18 cellular contexts compared by ENCODE assay signal in genomic region chr6:29414588-29414987, GRCh38. TPM values are rescaled to one million over a fixed set of nuclear protein-coding genes. Genes with fewer than 3 reads are reported as not detected.
DNase-seq lines count a peak whose midpoint lies in the region; ATAC-seq and TF ChIP-seq lines count a peak whose summit lies in the region.
"Had no signal": no experiment of that assay in that cellular context is flagged by ENCODE, and none has a peak within 500 bp of the region (broad histone marks: within the 10 kb centered on the region; RNA-seq: fewer than 3 reads in every experiment).

TSS of gene OR12D1 (plus strand) at chr6:29414928.

- POLR2A ChIA-PET in HEK293 (lab: Yijun Ruan, JAX) (no interaction called here), PC-9 (lab: Charles Lee; ENCODE audit: unreplicated experiment) (no interaction called here)

- no peak for ATAC-seq in heart right ventricle
- ATAC-seq in Right ventricle myocardium superior (ENCODE audit: poor library complexity): no peak
- ATAC-seq: left cardiac atrium had no signal

- H2AFZ ChIP-seq in PC-9: no peak within 1 kb of the TSS

- BruUV-seq in PC-9 (replicated peaks; lab: Mats Ljungman, UMichigan): no TSS peak

- H4K20me1 ChIP-seq in PC-9 (ENCODE audit: insufficient read depth): no peaks in the 10 kb centered on the region

- H3K9me3 ChIP-seq in HEK293 (ENCODE audit: control insufficient read depth, insufficient read depth, low read depth, low read length) (no peaks in the 10 kb centered on the region; the same call in 1 of the 2 replicates), PC-9 (ENCODE audit: insufficient read depth, low read depth) (no peaks in the 10 kb centered on the region), heart right ventricle (peaks cover 0 to 16% (median 0%) of the 10 kb centered on the region in 11 donors), ovary (no peaks in the 10 kb centered on the region)

- H3K4me3 ChIP-seq in HEK293 (ENCODE audit: low read depth, low read length): no peak within 1 kb of the TSS
- no peak within 1 kb of the TSS for H3K4me3 ChIP-seq in astrocyte of the spinal cord (ENCODE audit: low read depth, low read length)
- H3K4me3 ChIP-seq in PC-9: no peak within 1 kb of the TSS
- no peak within 1 kb of the TSS for H3K4me3 ChIP-seq in heart right ventricle
- H3K4me3 ChIP-seq in ovary: no peak within 1 kb of the TSS
- H3K4me3 ChIP-seq: SK-N-MC had no signal

- no peaks in the 10 kb centered on the region for H3K4me1 ChIP-seq in HEK293 (ENCODE audit: control insufficient read depth, insufficient read depth, low read length)
- no peaks in the 10 kb centered on the region for H3K4me1 ChIP-seq in PC-9 (replicated peaks; ENCODE audit: insufficient read depth)
- no peaks in the 10 kb centered on the region for H3K4me1 ChIP-seq in heart right ventricle
- no peaks in the 10 kb centered on the region for H3K4me1 ChIP-seq in ovary (ENCODE audit: insufficient read depth)

- no peaks in the 10 kb centered on the region for H3K27me3 ChIP-seq in PC-9 (ENCODE audit: insufficient read depth, low read depth)
- no peaks in the 10 kb centered on the region for H3K27me3 ChIP-seq in heart right ventricle
- H3K27me3 ChIP-seq in ovary: no peaks in the 10 kb centered on the region

- H3K27ac ChIP-seq in HEK293 (ENCODE audit: extremely low read depth, low read depth, low read length): no peak within 1 kb of the TSS
- no peak within 1 kb of the TSS for H3K27ac ChIP-seq in PC-9
- no peak within 1 kb of the TSS for H3K27ac ChIP-seq in heart right ventricle
- H3K27ac ChIP-seq in ovary: no peak within 1 kb of the TSS
- H3K27ac ChIP-seq: KMS-11, SK-N-MC had no signal

- no peak for TF ChIP-seq EP300 in ovary (IDR thresholded peaks at IDR 0.05)

- peak; percentile 24 for DNase-seq in A172 (ENCODE audit: low spot score)
- DNase-seq in astrocyte of the spinal cord (ENCODE audit: low read depth, low spot score): no peak
- DNase-seq in kidney glomerular epithelial cell (lab: John Stamatoyannopoulos, UW): peak; percentile 51
- DNase-seq in PC-9: no peak
- no peak for DNase-seq in heart right ventricle
- no peak for DNase-seq in Right ventricle myocardium superior
- DNase-seq in ovary: no peak
- DNase-seq: amygdala; left cardiac atrium; NCI-H2227 treated with DMSO at 0.1 percent for 48 hours; stimulated activated CD4-positive, alpha-beta T cell treated with anti-CD3 and anti-CD28 coated beads, Interleukin-15, amount 100 ng/mL, for 24 hours had no signal

- CTCF ChIA-PET in HEK293 (lab: Yijun Ruan, JAX) (interaction anchor here (0.6 to 4.0 kb wide), 20 partner anchors 9 to 342 kb away, joined by 3 to 36 read pairs (median 4); partner anchors contain the start of genes OR12D3 and OR2H2), PC-9 (lab: Charles Lee) (no interaction called here)

- no peak; the same call in 1 of the 2 replicates for TF ChIP-seq CTCF in HEK293 (tag by site-specific recombination; IDR thresholded peaks at IDR 0.05)
- TF ChIP-seq CTCF in astrocyte of the spinal cord (IDR thresholded peaks at IDR 0.05; ENCODE audit: low read depth, low read length): peak; percentile 4
- no peak for TF ChIP-seq CTCF in PC-9 (conservative IDR thresholded peaks at IDR 0.05)
- no peak for TF ChIP-seq CTCF in heart right ventricle (IDR thresholded peaks at IDR 0.05)
- no peak for TF ChIP-seq CTCF in ovary (IDR thresholded peaks at IDR 0.05)

- no peak for TF ChIP-seq POLR2A in ovary (IDR thresholded peaks at IDR 0.05)

- H3K79me2 ChIP-seq in PC-9 (ENCODE audit: low read depth): no peaks in the 10 kb centered on the region

- no peak within 1 kb of the TSS for H3K4me2 ChIP-seq in PC-9
- H3K4me2 ChIP-seq: KMS-11 had no signal

- H3F3A ChIP-seq in PC-9 (ENCODE audit: insufficient read depth, low read depth): no peaks in the 10 kb centered on the region

- no peaks in the 10 kb centered on the region for H3K36me3 ChIP-seq in HEK293 (ENCODE audit: control insufficient read depth in 2 of 2, insufficient read depth in 1 of 2, low read length in 2 of 2)
- H3K36me3 ChIP-seq in PC-9 (ENCODE audit: low read depth): no peaks in the 10 kb centered on the region
- no peaks in the 10 kb centered on the region for H3K36me3 ChIP-seq in heart right ventricle
- no peaks in the 10 kb centered on the region for H3K36me3 ChIP-seq in ovary

- intact Hi-C loops in PC-9 (cut with micrococcal nuclease; ENCODE audit: unreplicated experiment) (no loop called here), heart right ventricle (cut with DNase I) (no loop called here), Right ventricle myocardium superior (cut with DNase I) (no loop called here), ovary (cut with DNase I) (no loop called here)

- in situ Hi-C loops in astrocyte of the spinal cord (cut with HindIII; ENCODE audit: low sequenced_read_pairs): no loop called here

- no peaks in the 10 kb centered on the region; the same call in 1 of the 2 replicates for H3K9me2 ChIP-seq in PC-9 (ENCODE audit: insufficient read depth)

TF ChIP-seq in HEK293, 187 proteins besides CTCF, POLR2A, EP300 and RAD21:
- TF ChIP-seq SCRT2 (tag by site-specific recombination; IDR thresholded peaks at IDR 0.05) (peak; percentile 52; the same call in 1 of the 2 replicates), SCRT1 (tag by site-specific recombination; IDR thresholded peaks at IDR 0.05; ENCODE audit: borderline replicate concordance) (peak; percentile 88), ZNF654 (tag by site-specific recombination; IDR thresholded peaks at IDR 0.05; ENCODE audit: low read depth) (peak; percentile 16; the same call in 1 of the 2 replicates), ZNF621 (tag by site-specific recombination; IDR thresholded peaks at IDR 0.05) (no peak), ZNF366 (tag by site-specific recombination; conservative IDR thresholded peaks at IDR 0.05) (no peak), ZNF837 (tag by site-specific recombination; IDR thresholded peaks at IDR 0.05) (no peak), HOXD13 (CRISPR knock-in tag; IDR thresholded peaks at IDR 0.05; ENCODE audit: borderline replicate concordance) (no peak), ZNF529 (tag by site-specific recombination; IDR thresholded peaks at IDR 0.05; ENCODE audit: insufficient replicate concordance) (no peak), ZNF350 (tag by site-specific recombination; IDR thresholded peaks at IDR 0.05) (no peak)

RNA-seq across cellular contexts. Expression of gene OR12D1, which starts in this region (rescaled TPM):
- total RNA-seq in A172 (2014; rRNA removed; shearing (Covaris generic)): not detected in 2 replicates
- not detected in 2 replicates for total RNA-seq in PC-9 (2021)
- total RNA-seq in heart right ventricle: not detected
- polyA plus RNA-seq in heart right ventricle: not detected
- not detected for total RNA-seq in Right ventricle myocardium superior
- not detected for total RNA-seq in ovary
- not detected for polyA plus RNA-seq in ovary
- total RNA-seq: activated CD8-positive, alpha-beta memory T cell treated with anti-CD3 and anti-CD28 coated beads for 36 hours; left cardiac atrium; pulmonary artery endothelial cell had no signal
- polyA plus RNA-seq: AG04450, esophagus had no signal

Comparison
In these comparisons a context has a peak if more than half of its experiments do, and no peak if none do; other contexts are left out.
1. Peak in DNase-seq in A172; RNA of the gene not detected or under 1 TPM.